Comparison of ENCODE assay signal across 8 cellular contexts in genomic region chr3:112813723-112814171, GRCh38. TPM values are rescaled to one million over a fixed set of nuclear protein-coding genes. Genes with fewer than 3 reads are reported as not detected.
DNase-seq lines count a peak whose midpoint lies in the region; ATAC-seq, FAIRE-seq and TF ChIP-seq lines count a peak whose summit lies in the region.
"Had no signal": no experiment of that assay in that cellular context is flagged by ENCODE, and none has a peak within 500 bp of the region (broad histone marks: within the 10 kb centered on the region; RNA-seq: fewer than 3 reads in every experiment).

No MANE protein-coding gene starts in this region.

- H3K4me1 Mint-ChIP-seq in activated T-helper 17 cell treated with anti-CD3 and anti-CD28 coated beads, Interleukin-2, amount 50 U/mL, for 72 hours, result peaks cover 9% of the 10 kb centered on the region
- H3K4me1 Mint-ChIP-seq in natural killer cell (peaks cover 12 to 14% of the 10 kb centered on the region in 2 donors), Caco-2 (ENCODE audit: low read depth, unreplicated experiment) (no peaks in the 10 kb centered on the region)

- peak; percentile 79 for ATAC-seq in HG03095 (IDR thresholded peaks at IDR 0.05; ENCODE audit: unreplicated experiment)
- ATAC-seq in activated T-helper 17 cell treated with anti-CD3 and anti-CD28 coated beads, Interleukin-2, amount 50 U/mL, for 72 hours (replicated peaks), result peak; percentile 50
- peak in 2 of 3 donors; percentile 40 to 85 for ATAC-seq in natural killer cell

- DNase-seq in GM19239 (ENCODE audit: insufficient read length, low spot score) (peak; percentile 15), natural killer cell (no peak), Caco-2 (no peak), DMS79 (lab: John Stamatoyannopoulos, UW) (no peak), NCI-H2227 treated with DMSO at 0.1 percent for 48 hours (lab: John Stamatoyannopoulos, UW) (no peak)

- intact Hi-C loops in natural killer cell (cut with micrococcal nuclease) (loop anchor here (2.0 kb wide), 1 partner anchor 171 kb away; no protein-coding TSS in a partner anchor), Caco-2 (cut with micrococcal nuclease; ENCODE audit: unreplicated experiment) (loop anchor here (1.0 to 5.0 kb wide), 4 partner anchors 79 to 231 kb away; partner anchors contain the start of gene CD200R1)

- BruUV-seq in Caco-2 (replicated peaks; lab: Mats Ljungman, UMichigan), result no TSS peak

- POLR2A ChIA-PET in Caco-2 (lab: Charles Lee), result interaction anchor here (0.7 kb wide), 1 partner anchor 171 kb away, joined by 3 read pairs; no protein-coding TSS in a partner anchor

- H3K9me3 Mint-ChIP-seq in activated T-helper 17 cell treated with anti-CD3 and anti-CD28 coated beads, Interleukin-2, amount 50 U/mL, for 72 hours, result no peaks in the 10 kb centered on the region
- no peaks in the 10 kb centered on the region for H3K9me3 Mint-ChIP-seq in natural killer cell
- no peaks in the 10 kb centered on the region for H3K9me3 Mint-ChIP-seq in Caco-2 (ENCODE audit: unreplicated experiment)

- no peaks in the 10 kb centered on the region for H3K36me3 ChIP-seq in Caco-2 (ENCODE audit: control insufficient read depth, insufficient read depth, low read length)
- H3K36me3 ChIP-seq: SJSA1 had no signal

- no peaks in the 10 kb centered on the region for H3K4me1 ChIP-seq in Caco-2

- TF ChIP-seq CTCF in natural killer cell (IDR thresholded peaks at IDR 0.05) (no peak), Caco-2 (IDR thresholded peaks at IDR 0.05; ENCODE audit: insufficient read depth in 1 of 2, low read depth in 1 of 2, low read length in 1 of 2, severe bottlenecking in 1 of 2, unreplicated experiment in 1 of 2) (no peak)

- peak; percentile 58 for FAIRE-seq in GM19239 (lab: Jason Lieb, UNC)

- H3K27me3 Mint-ChIP-seq in activated T-helper 17 cell treated with anti-CD3 and anti-CD28 coated beads, Interleukin-2, amount 50 U/mL, for 72 hours, result no peaks in the 10 kb centered on the region
- H3K27me3 Mint-ChIP-seq in natural killer cell (ENCODE audit: low read depth in 2 of 2) (no peaks in the 10 kb centered on the region), Caco-2 (ENCODE audit: insufficient read depth, unreplicated experiment) (no peaks in the 10 kb centered on the region)

- no peak overlapping the region for H3K27ac Mint-ChIP-seq in activated T-helper 17 cell treated with anti-CD3 and anti-CD28 coated beads, Interleukin-2, amount 50 U/mL, for 72 hours
- H3K27ac Mint-ChIP-seq in natural killer cell, result no peak overlapping the region
- H3K27ac Mint-ChIP-seq in Caco-2 (ENCODE audit: unreplicated experiment), result no peak overlapping the region

- H3K27me3 ChIP-seq in Caco-2 (replicated peaks; ENCODE audit: control insufficient read depth, insufficient read depth, low read length), result no peaks in the 10 kb centered on the region
- H3K27me3 ChIP-seq: SJSA1 had no signal

- H3K4me3 ChIP-seq in Caco-2 (ENCODE audit: low read depth, low read length), result no peak overlapping the region
- H3K4me3 ChIP-seq: SJSA1 had no signal

- H3K36me3 Mint-ChIP-seq in activated T-helper 17 cell treated with anti-CD3 and anti-CD28 coated beads, Interleukin-2, amount 50 U/mL, for 72 hours (ENCODE audit: low read depth), result no peaks in the 10 kb centered on the region
- H3K36me3 Mint-ChIP-seq in natural killer cell (no peaks in the 10 kb centered on the region), Caco-2 (ENCODE audit: insufficient read depth, unreplicated experiment) (no peaks in the 10 kb centered on the region)

- H3K4me3 Mint-ChIP-seq in activated T-helper 17 cell treated with anti-CD3 and anti-CD28 coated beads, Interleukin-2, amount 50 U/mL, for 72 hours, result no peak overlapping the region
- H3K4me3 Mint-ChIP-seq in natural killer cell (no peak overlapping the region), Caco-2 (ENCODE audit: unreplicated experiment) (no peak overlapping the region)

- no peaks in the 10 kb centered on the region for H3K9me3 ChIP-seq in Caco-2
- H3K9me3 ChIP-seq: SJSA1 had no signal

- CTCF ChIA-PET in Caco-2 (lab: Charles Lee), result interaction anchor here (0.6 to 1.7 kb wide), 10 partner anchors 9 to 231 kb away, joined by 3 to 35 read pairs (median 4); no protein-coding TSS in a partner anchor

RNA-seq across cellular contexts. Expression of gene CD200R1L, which starts 32.9 kb away (rescaled TPM):
- total RNA-seq in activated T-helper 17 cell treated with anti-CD3 and anti-CD28 coated beads, Interleukin-2, amount 50 U/mL, for 72 hours, result not detected
- 1 to 10 TPM in 1 of 3 donors, not detected in 2; 1.3 TPM for total RNA-seq in natural killer cell
- total RNA-seq in Caco-2 (2022), result not detected in 2 replicates
- total RNA-seq: SJSA1 had no signal
